In the genomic region with DNA sequence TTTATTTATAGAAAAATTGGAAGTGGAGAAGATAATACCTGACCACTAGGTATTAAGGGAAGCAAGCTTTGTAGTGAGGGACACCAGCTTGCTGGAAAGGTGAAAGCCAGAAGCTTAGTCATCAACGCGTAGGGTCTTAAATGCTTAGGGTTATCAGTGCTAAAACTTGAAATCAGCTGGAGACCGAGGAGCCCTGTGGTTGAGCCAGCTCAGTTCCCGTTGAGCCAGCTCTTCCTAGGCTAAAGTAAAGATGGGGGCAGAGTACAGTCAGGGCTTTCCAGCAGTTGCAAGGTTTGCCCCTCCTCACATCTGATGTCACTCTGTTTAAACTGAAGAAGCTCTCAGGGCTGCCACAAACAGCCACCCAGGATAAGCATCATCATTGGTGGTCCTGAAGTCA, we compare ENCODE assay signal across 20 cellular contexts.
"Had no signal": no experiment of that assay in that cellular context is flagged by ENCODE, and none has a peak within 500 bp of the region (broad histone marks: within the 10 kb centered on the region; RNA-seq: fewer than 3 reads in every experiment).

No MANE protein-coding gene starts in this region.

- H3K4me1 ChIP-seq: heart left ventricle, spleen, testis, transverse colon had no signal

- H3K4me1 Mint-ChIP-seq: natural killer cell; neural crest cell; stimulated activated naive B cell treated with anti-CD40 and anti-IgM and Interleukin-4, amounts not matched to agents 10 μg/mL and 1 μg/mL and 100 μg/mL, for 72 hours had no signal

- H3K9me3 ChIP-seq: heart left ventricle, spleen, testis, transverse colon had no signal

- DNase-seq: dermis blood vessel endothelial cell; foreskin melanocyte; heart left ventricle; hippocampal formation; islet precursor cell; mammary epithelial cell; natural killer cell; posterior cingulate gyrus; spleen; stimulated activated CD4-positive, alpha-beta T cell treated with anti-CD3 and anti-CD28 coated beads, Interleukin-15, amount 100 ng/mL, for 24 hours; stimulated activated CD4-positive, alpha-beta T cell treated with anti-CD3 and anti-CD28 coated beads, Interleukin-1b, Interleukin-23, amount 100 ng/mL, for 48 hours; stimulated activated CD4-positive, alpha-beta T cell treated with anti-CD3 and anti-CD28 coated beads, Interleukin-4, amount 100 ng/mL, for 24 hours; stimulated activated naive B cell treated with anti-CD40 and anti-IgM and Interleukin-4, amounts not matched to agents 10 μg/mL and 1 μg/mL and 100 μg/mL, for 72 hours; stimulated activated naive CD8-positive, alpha-beta T cell treated with anti-CD3 and anti-CD28 coated beads, Interleukin-15, amount 100 ng/mL, for 72 hours; testis; transverse colon had no signal

- H3K27me3 ChIP-seq: heart left ventricle, spleen, testis, transverse colon had no signal

- H3K27ac Mint-ChIP-seq: natural killer cell; stimulated activated naive B cell treated with anti-CD40 and anti-IgM and Interleukin-4, amounts not matched to agents 10 μg/mL and 1 μg/mL and 100 μg/mL, for 72 hours; stimulated activated naive CD8-positive, alpha-beta T cell treated with anti-CD3 and anti-CD28 coated beads, Interleukin-15, amount 100 ng/mL, for 72 hours had no signal

- H3K4me3 ChIP-seq: heart left ventricle, spleen, testis, transverse colon had no signal

- H3K27ac ChIP-seq: heart left ventricle, spleen, testis, transverse colon had no signal

- H3K27me3 Mint-ChIP-seq: stimulated activated naive B cell treated with anti-CD40 and anti-IgM and Interleukin-4, amounts not matched to agents 10 μg/mL and 1 μg/mL and 100 μg/mL, for 72 hours; stimulated activated naive CD8-positive, alpha-beta T cell treated with anti-CD3 and anti-CD28 coated beads, Interleukin-15, amount 100 ng/mL, for 72 hours had no signal

- ATAC-seq: heart left ventricle; left lobe of liver; natural killer cell; sciatic nerve; stimulated activated naive B cell treated with anti-CD40 and anti-IgM and Interleukin-4, amounts not matched to agents 10 μg/mL and 1 μg/mL and 100 μg/mL, for 72 hours; stimulated activated naive CD8-positive, alpha-beta T cell treated with anti-CD3 and anti-CD28 coated beads, Interleukin-15, amount 100 ng/mL, for 72 hours had no signal

- H3K4me3 Mint-ChIP-seq: natural killer cell; neural crest cell; stimulated activated naive B cell treated with anti-CD40 and anti-IgM and Interleukin-4, amounts not matched to agents 10 μg/mL and 1 μg/mL and 100 μg/mL, for 72 hours; stimulated activated naive CD8-positive, alpha-beta T cell treated with anti-CD3 and anti-CD28 coated beads, Interleukin-15, amount 100 ng/mL, for 72 hours had no signal

- H3K9me3 Mint-ChIP-seq: natural killer cell; neural crest cell; stimulated activated naive B cell treated with anti-CD40 and anti-IgM and Interleukin-4, amounts not matched to agents 10 μg/mL and 1 μg/mL and 100 μg/mL, for 72 hours; stimulated activated naive CD8-positive, alpha-beta T cell treated with anti-CD3 and anti-CD28 coated beads, Interleukin-15, amount 100 ng/mL, for 72 hours had no signal

- FAIRE-seq: endothelial cell of umbilical vein had no signal

- H3K36me3 ChIP-seq: transverse colon had no signal
